8 cellular contexts compared by ENCODE assay signal in genomic region chr20:64049060-64049886, GRCh38. TPM values are rescaled to one million over a fixed set of nuclear protein-coding genes. Genes with fewer than 3 reads are reported as not detected.
A peak's percentile ranks its signal among the peaks of the same experiment; 100 is the strongest.
DNase-seq lines count a peak whose midpoint lies in the region; ATAC-seq, FAIRE-seq and TF ChIP-seq lines count a peak whose summit lies in the region.

TSS of gene SOX18 (minus strand) at chr20:64049639. CDS start at chr20:64049516, 123 bp downstream.

- TF ChIP-seq CTCF in astrocyte (IDR thresholded peaks at IDR 0.05; ENCODE audit: insufficient read depth, low read depth, low read length) (no peak), HepG2 (CRISPR knock-in tag; IDR thresholded peaks at IDR 0.05) (peak; percentile 60)

- H3K9me3 Mint-ChIP-seq in IgD-negative memory B cell (no peaks in the 10 kb centered on the region), astrocyte (ENCODE audit: unreplicated experiment) (no peaks in the 10 kb centered on the region)

- H3K36me3 Mint-ChIP-seq in IgD-negative memory B cell (no peaks in the 10 kb centered on the region), astrocyte (ENCODE audit: low read depth, unreplicated experiment) (no peaks in the 10 kb centered on the region)

- no peaks in the 10 kb centered on the region for H3K36me3 ChIP-seq in astrocyte (ENCODE audit: insufficient read depth, low read length)
- no peaks in the 10 kb centered on the region for H3K36me3 ChIP-seq in HepG2 (replicated peaks in 1 of 2; ENCODE audit: control insufficient read depth in 1 of 2, insufficient read depth in 2 of 2, low read length in 2 of 2)
- no peaks in the 10 kb centered on the region for H3K36me3 ChIP-seq in urinary bladder (ENCODE audit: insufficient read depth)

- peaks cover 47% of the 10 kb centered on the region for H3K27me3 Mint-ChIP-seq in IgD-negative memory B cell
- H3K27me3 Mint-ChIP-seq in astrocyte (ENCODE audit: low read depth, unreplicated experiment) = peaks cover 45% of the 10 kb centered on the region

- 0 out of 4 replicates have a peak, but pooled peaks of 1 of the 2 experiments have one; percentile 32 for TF ChIP-seq POLR2A in HepG2 (IDR thresholded peaks at IDR 0.05; ENCODE audit: insufficient read depth in 1 of 2, low read depth in 2 of 2, low read length in 2 of 2)

- peaks cover 12% of the 10 kb centered on the region for H4K20me1 ChIP-seq in astrocyte (ENCODE audit: insufficient read depth, low read length)
- no peaks in the 10 kb centered on the region for H4K20me1 ChIP-seq in HepG2 (ENCODE audit: insufficient read depth, low read length)

- H3K27ac ChIP-seq in astrocyte (ENCODE audit: low read depth, low read length) (no peak within 1 kb of the TSS), HepG2 (ENCODE audit: extremely low read length, insufficient read depth, low read length) (peak within 1 kb of the TSS; percentile 68), urinary bladder (ENCODE audit: low read depth) (peak within 1 kb of the TSS; percentile 12)

- ATAC-seq in HepG2 (peak; percentile 10), GM21825 (IDR thresholded peaks at IDR 0.05; ENCODE audit: unreplicated experiment) (no peak), HG03565 (IDR thresholded peaks at IDR 0.05; ENCODE audit: unreplicated experiment) (no peak)

- no peak within 1 kb of the TSS for H3K9ac ChIP-seq in astrocyte (ENCODE audit: low read length)
- H3K9ac ChIP-seq in HepG2 (ENCODE audit: insufficient read depth, low read depth, low read length) = peak within 1 kb of the TSS; percentile 79

- peaks cover 2% of the 10 kb centered on the region for H3K4me1 ChIP-seq in astrocyte (ENCODE audit: insufficient read depth, low read length)
- peaks cover 69% of the 10 kb centered on the region for H3K4me1 ChIP-seq in HepG2 (ENCODE audit: insufficient read depth, low read length)
- peaks cover 1% of the 10 kb centered on the region for H3K4me1 ChIP-seq in urinary bladder (ENCODE audit: insufficient read depth)

- peak; percentile 45; the same call in 1 of the 2 replicates for TF ChIP-seq RAD21 in HepG2 (CRISPR knock-in tag; IDR thresholded peaks at IDR 0.05)

- H3K4me3 ChIP-seq in astrocyte (ENCODE audit: insufficient read depth, low read depth, low read length) = no peak within 1 kb of the TSS
- H3K4me3 ChIP-seq in HepG2 (replicated peaks in 1 of 3; ENCODE audit: insufficient read depth in 1 of 3, low read depth in 2 of 3, low read length in 3 of 3) = peak within 1 kb of the TSS; percentile 65 to 88 (median 77)
- H3K4me3 ChIP-seq in urinary bladder (ENCODE audit: low read depth, low read length) = peak within 1 kb of the TSS; percentile 43

- H3K4me2 ChIP-seq in astrocyte (ENCODE audit: low read length) (peak within 1 kb of the TSS; percentile 44), HepG2 (ENCODE audit: low read depth, low read length) (peak within 1 kb of the TSS; percentile 98)

- WGBS in HepG2 (ENCODE audit: low lambda C conversion rate) = under 1% methylated on average over 39 of the region's 112 CpGs
- under 1% methylated on average over 110 of the region's 112 CpGs for WGBS in urinary bladder

- DNase-seq in CD1c-positive myeloid dendritic cell (ENCODE audit: extremely low spot score) (peak; percentile 35), astrocyte (ENCODE audit: low read depth) (no peak), HepG2 (ENCODE audit: low spot score) (no peak), GF-D8 (lab: John Stamatoyannopoulos, UW) (no peak)

- H3K4me3 Mint-ChIP-seq in IgD-negative memory B cell = peak within 1 kb of the TSS in 3 of 4 donors; percentile 48 to 70 (median 58)
- no peak within 1 kb of the TSS for H3K4me3 Mint-ChIP-seq in astrocyte (ENCODE audit: unreplicated experiment)

- H3K4me1 Mint-ChIP-seq in IgD-negative memory B cell (peaks cover 0 to 4% (median 0%) of the 10 kb centered on the region in 3 donors), astrocyte (ENCODE audit: low read depth, unreplicated experiment) (peaks cover 8% of the 10 kb centered on the region)

- CTCF ChIA-PET in HepG2 (lab: Yijun Ruan, JAX; ENCODE audit: low intra/inter-chr PET ratio, low total read pairs) = no interaction called here

- TF ChIP-seq EP300 in HepG2 (IDR thresholded peaks at IDR 0.05; ENCODE audit: low read depth in 2 of 2, low read length in 2 of 2) (no peak), HepG2 (CRISPR knock-in tag; IDR thresholded peaks at IDR 0.05; ENCODE audit: borderline replicate concordance) (no peak)

- FAIRE-seq in astrocyte (lab: Jason Lieb, UNC) (no peak), HepG2 (lab: Jason Lieb, UNC) (no peak)

- BruUV-seq in HepG2 (replicated peaks; lab: Mats Ljungman, UMichigan) = TSS peak; percentile 71

- H3K79me2 ChIP-seq in astrocyte (ENCODE audit: insufficient read depth, low read length) (no peaks in the 10 kb centered on the region), HepG2 (ENCODE audit: insufficient read depth, low read length) (peaks cover 4% of the 10 kb centered on the region)

- H3K9me3 ChIP-seq in astrocyte (ENCODE audit: insufficient read depth, low read depth, low read length) (no peaks in the 10 kb centered on the region), HepG2 (ENCODE audit: low read length) (no peaks in the 10 kb centered on the region)

- peaks cover 40% of the 10 kb centered on the region for H3K27me3 ChIP-seq in astrocyte (ENCODE audit: insufficient read depth, low read length)
- H3K27me3 ChIP-seq in HepG2 (ENCODE audit: control insufficient read depth in 1 of 2, insufficient read depth in 2 of 2, low read length in 2 of 2) = no peaks in the 10 kb centered on the region; a peak in 1 of 5 replicates

- intact Hi-C loops in HepG2 (cut with micrococcal nuclease; ENCODE audit: unreplicated experiment) = no loop called here

- in situ Hi-C loops in HepG2 (cut with HindIII; ENCODE audit: extremely low pct_ligation_motif_present, low pct_unique_long_range_greater_than_20kb) = no loop called here

- POLR2A ChIA-PET in HepG2 (lab: Yijun Ruan, JAX) = interaction anchor here (1.6 to 9.4 kb wide), 3 partner anchors 9 to 69 kb away, joined by 13 to 252 read pairs (median 15); partner anchors contain the start of genes C20orf204, PRPF6 and SAMD10

- H3K27ac Mint-ChIP-seq in IgD-negative memory B cell (peak within 1 kb of the TSS in 1 of 3 donors; percentile 48), astrocyte (ENCODE audit: unreplicated experiment) (no peak within 1 kb of the TSS)

- H2AFZ ChIP-seq in astrocyte (ENCODE audit: low read depth, low read length) (no peak within 1 kb of the TSS), HepG2 (ENCODE audit: low read length) (no peak within 1 kb of the TSS)

TF ChIP-seq in HepG2, 621 proteins besides CTCF, POLR2A, EP300 and RAD21 (continues in another document):
- 0 out of 2 replicates have a peak, but pooled peaks have one; percentile 8 for TF ChIP-seq ZBTB25 (CRISPR knock-in tag; IDR thresholded peaks at IDR 0.05)
- TF ChIP-seq ZNF331 (CRISPR knock-in tag; IDR thresholded peaks at IDR 0.05) = peak; percentile 45; the same call in 1 of the 2 replicates
- TF ChIP-seq BHLHE40 (IDR thresholded peaks at IDR 0.05; ENCODE audit: low read length) = no peak
- TF ChIP-seq YY1 (IDR thresholded peaks at IDR 0.05; ENCODE audit: insufficient read depth, insufficient replicate concordance, low read depth, low read length) = peak; percentile 44
- TF ChIP-seq SRSF9 (IDR thresholded peaks at IDR 0.05; ENCODE audit: borderline replicate concordance, insufficient read depth, low read depth, low read length, poor library complexity, severe bottlenecking) = no peak
- TF ChIP-seq POLR2AphosphoS2 (IDR thresholded peaks at IDR 0.05; ENCODE audit: low read depth, low read length) = no peak
- peak; percentile 59; the same call in 1 of the 2 replicates for TF ChIP-seq ZNF558 (CRISPR knock-in tag; IDR thresholded peaks at IDR 0.05; ENCODE audit: borderline replicate concordance)
- TF ChIP-seq STAG1 (CRISPR knock-in tag; IDR thresholded peaks at IDR 0.05) = peak; percentile 44; the same call in 1 of the 2 replicates

RNA-seq across cellular contexts. Expression of gene SOX18, which starts in this region (rescaled TPM):
- not detected for polyA plus RNA-seq in IgD-negative memory B cell
- total RNA-seq in astrocyte = 0.52 and 0.60 TPM in 2 replicates
- 1.3 and 1.9 TPM in 2 replicates for total RNA-seq in HepG2 (2016; rRNA removed; fragmentation: Illumina TruSeq; extraction: Trizol)
- 1.1 and 1.6 TPM in 2 replicates for total RNA-seq in HepG2 (2016; cell fraction: cytosol; rRNA removed; fragmentation: Illumina TruSeq; extraction: Trizol; ENCODE audit: low read depth)
- 0.94 and 1.8 TPM in 2 replicates for total RNA-seq in HepG2 (2016; cell fraction: insoluble cytoplasmic fraction; rRNA removed; fragmentation: Illumina TruSeq; extraction: Trizol)
- total RNA-seq in HepG2 (2016; cell fraction: membrane; rRNA removed; fragmentation: Illumina TruSeq; extraction: Trizol) = 2.7 and 3.0 TPM in 2 replicates
- 1.4 and 2.1 TPM in 2 replicates for total RNA-seq in HepG2 (2016; cell fraction: nucleus; rRNA removed; fragmentation: Illumina TruSeq; extraction: Trizol)
- polyA plus RNA-seq in HepG2 (2011; rRNA removed) = 1.6 and 2.0 TPM in 2 replicates
- 1.1 and 2.3 TPM in 2 replicates for polyA plus RNA-seq in HepG2 (2011; cell fraction: cytosol; rRNA removed)
- polyA plus RNA-seq in HepG2 (2011; cell fraction: nucleus; rRNA removed) = 8.4 and 10.3 TPM in 2 replicates
- polyA plus RNA-seq in HepG2 (2012) = 2.4 and 3.1 TPM in 2 replicates
- polyA plus RNA-seq in HepG2 (2016; cell fraction: cytosol; fragmentation: Illumina TruSeq; extraction: Trizol; ENCODE audit: low read depth) = 1.8 and 1.9 TPM in 2 replicates
- polyA plus RNA-seq in HepG2 (2016; cell fraction: insoluble cytoplasmic fraction; fragmentation: Illumina TruSeq; extraction: Trizol; ENCODE audit: low read depth) = 7.2 and 8.4 TPM in 2 replicates
- 3.3 and 4.0 TPM in 2 replicates for polyA plus RNA-seq in HepG2 (2016; cell fraction: membrane; fragmentation: Illumina TruSeq; extraction: Trizol; ENCODE audit: low read depth)
- 9.0 and 10.0 TPM in 2 replicates for polyA plus RNA-seq in HepG2 (2016; cell fraction: nucleus; fragmentation: Illumina TruSeq; extraction: Trizol; ENCODE audit: insufficient read depth, low read depth)
- 0.28 and 1.8 TPM in 2 replicates for polyA minus RNA-seq in HepG2 (2011; rRNA and poly(A)+ RNA removed; ENCODE audit: low replicate concordance)
- 1.9 and 4.0 TPM in 2 replicates for polyA minus RNA-seq in HepG2 (2011; cell fraction: cytosol; rRNA and poly(A)+ RNA removed)
- polyA minus RNA-seq in HepG2 (2011; cell fraction: nucleus; rRNA and poly(A)+ RNA removed) = 0.77 and 0.87 TPM in 2 replicates
- 4.5 TPM for total RNA-seq in urinary bladder
- polyA plus RNA-seq in urinary bladder = 66.0 TPM
